In genomic region chr3:72891053-72891855, GRCh38 we compare ENCODE assay signal across 9 cellular contexts. TPM values are rescaled to one million over a fixed set of nuclear protein-coding genes. Genes with fewer than 3 reads are reported as not detected.
DNase-seq lines count a peak whose midpoint lies in the region; ATAC-seq and TF ChIP-seq lines count a peak whose summit lies in the region.
"Had no signal": no experiment of that assay in that cellular context is flagged by ENCODE, and none has a peak within 500 bp of the region (broad histone marks: within the 10 kb centered on the region; RNA-seq: fewer than 3 reads in every experiment).

No MANE protein-coding gene starts in this region.

- TF ChIP-seq CTCF in HEK293 (tag by site-specific recombination; IDR thresholded peaks at IDR 0.05) (no peak), SK-N-SH (IDR thresholded peaks at IDR 0.05) (peak; percentile 30), prostate gland (IDR thresholded peaks at IDR 0.05) (peak in 1 of 4 experiments; percentile 8)

- peaks cover 22% of the 10 kb centered on the region; the same call in 1 of the 2 replicates for H3K79me2 ChIP-seq in SK-N-SH (ENCODE audit: insufficient read depth)

- intact Hi-C loops in prostate gland (cut with DNase I) = no loop called here

- H3K9me2 ChIP-seq in SK-N-SH = no peaks in the 10 kb centered on the region

- POLR2A ChIA-PET in HEK293 (lab: Yijun Ruan, JAX) = interaction anchor here (1.8 kb wide), 1 partner anchor 16 kb away, joined by 4 read pairs; no protein-coding TSS in a partner anchor
- POLR2A ChIA-PET in SK-N-SH (lab: Yijun Ruan, JAX) = no interaction called here

- TF ChIP-seq EP300 in SK-N-SH (IDR thresholded peaks at IDR 0.05; ENCODE audit: borderline replicate concordance in 1 of 2, low read depth in 1 of 2, low read length in 1 of 2) = peak; percentile 38 to 81; a peak in 2 of 4 replicates

- H3K36me3 ChIP-seq in HEK293 (ENCODE audit: control insufficient read depth in 2 of 2, insufficient read depth in 1 of 2, low read length in 2 of 2) = no peaks in the 10 kb centered on the region
- H3K36me3 ChIP-seq in SK-N-SH (replicated peaks in 1 of 2; ENCODE audit: control insufficient read depth in 1 of 2, insufficient read depth in 2 of 2, low read length in 1 of 2) = no peaks in the 10 kb centered on the region
- no peaks in the 10 kb centered on the region for H3K36me3 ChIP-seq in prostate gland

- peak; percentile 63 for DNase-seq in SK-N-SH
- peak; percentile 65 for DNase-seq in globus pallidus (ENCODE audit: low spot score)
- DNase-seq in prostate gland (ENCODE audit: low spot score) = no peak
- no peak for DNase-seq in NCI-H526 (lab: John Stamatoyannopoulos, UW)
- DNase-seq: T-helper 2 cell had no signal

- 0 out of 2 replicates have a peak overlapping the region, but pooled peaks have one; percentile 9 for H2AFZ ChIP-seq in SK-N-SH (ENCODE audit: low read depth)

- peak overlapping the region; percentile 63 for H3K27ac ChIP-seq in HEK293 (ENCODE audit: extremely low read depth, low read depth, low read length)
- H3K27ac ChIP-seq in SK-N-SH (ENCODE audit: low read depth in 2 of 2, low read length in 1 of 2) = peak overlapping the region; percentile 88 to 92
- H3K27ac ChIP-seq in skin epidermis = peak overlapping the region in 13 of 21 experiments; percentile 4 to 65 (median 18)
- H3K27ac ChIP-seq in prostate gland = no peak overlapping the region

- peaks cover 30% of the 10 kb centered on the region for H3F3A ChIP-seq in SK-N-SH (replicated peaks; ENCODE audit: insufficient read depth)

- H3K4me1 ChIP-seq in HEK293 (ENCODE audit: control insufficient read depth, insufficient read depth, low read length) (peaks cover 16% of the 10 kb centered on the region), SK-N-SH (ENCODE audit: control insufficient read depth in 1 of 2, insufficient read depth in 2 of 2, low read depth in 1 of 2, low read length in 1 of 2) (peaks cover 23 to 29% of the 10 kb centered on the region in 2 experiments; a peak in 3 of 4 replicates), prostate gland (replicated peaks) (no peaks in the 10 kb centered on the region)

- CTCF ChIA-PET in HEK293 (lab: Yijun Ruan, JAX) (interaction anchor here (0.7 to 2.7 kb wide), 3 partner anchors 40 to 1162 kb away, joined by 6 to 12 read pairs (median 6); no protein-coding TSS in a partner anchor), SK-N-SH (lab: Yijun Ruan, JAX) (interaction anchor here (0.8 to 2.0 kb wide), 7 partner anchors 17 to 1016 kb away, joined by 3 to 12 read pairs (median 3); no protein-coding TSS in a partner anchor)

- 7% methylated on average over 8 of the region's 8 CpGs for WGBS in SK-N-SH (ENCODE audit: low lambda C conversion rate)
- 22% methylated on average over 8 of the region's 8 CpGs for WGBS in prostate gland

- peak; percentile 47 for TF ChIP-seq RAD21 in SK-N-SH (IDR thresholded peaks at IDR 0.05; ENCODE audit: low read length)

- H3K4me2 ChIP-seq in SK-N-SH = peak overlapping the region; percentile 68

- H4K20me1 ChIP-seq in SK-N-SH (ENCODE audit: insufficient read depth) = no peaks in the 10 kb centered on the region

- no peak overlapping the region; the same call in 1 of the 2 replicates for H3K4me3 ChIP-seq in HEK293 (ENCODE audit: low read depth, low read length)
- H3K4me3 ChIP-seq in SK-N-SH (ENCODE audit: low read depth in 2 of 2, low read length in 1 of 2) = peak overlapping the region in 1 of 2 experiments; percentile 46; a peak in 2 of 4 replicates
- H3K4me3 ChIP-seq in skin epidermis = no peak overlapping the region
- no peak overlapping the region for H3K4me3 ChIP-seq in prostate gland

- H3K9me3 ChIP-seq in HEK293 (ENCODE audit: control insufficient read depth, insufficient read depth, low read depth, low read length) (no peaks in the 10 kb centered on the region), SK-N-SH (no peaks in the 10 kb centered on the region), prostate gland (no peaks in the 10 kb centered on the region)

- H3K9ac ChIP-seq in SK-N-SH = peak overlapping the region; percentile 44; the same call in 1 of the 2 replicates

- no peak for TF ChIP-seq POLR2A in prostate gland (IDR thresholded peaks at IDR 0.05)

- H3K27me3 ChIP-seq in SK-N-SH (ENCODE audit: insufficient read depth) (no peaks in the 10 kb centered on the region), prostate gland (replicated peaks; ENCODE audit: insufficient read depth) (no peaks in the 10 kb centered on the region)

- ATAC-seq in GM21529 (IDR thresholded peaks at IDR 0.05; ENCODE audit: unreplicated experiment) (no peak), HG02571 (IDR thresholded peaks at IDR 0.05; ENCODE audit: unreplicated experiment) (no peak)

TF ChIP-seq in HEK293, 187 proteins besides CTCF, POLR2A, EP300 and RAD21 (continues in another document):
- no peak for TF ChIP-seq ZNF560 (tag by site-specific recombination; IDR thresholded peaks at IDR 0.05; ENCODE audit: borderline replicate concordance)
- peak; percentile 80; the same call in 1 of the 2 replicates for TF ChIP-seq ZNF10 (tag by site-specific recombination; IDR thresholded peaks at IDR 0.05)
- TF ChIP-seq ZNF266 (tag by site-specific recombination; IDR thresholded peaks at IDR 0.05; ENCODE audit: low read depth) = no peak
- TF ChIP-seq ZNF513 (tag by site-specific recombination; IDR thresholded peaks at IDR 0.05) = peak; percentile 85
- TF ChIP-seq ZBTB48 (tag by site-specific recombination; IDR thresholded peaks at IDR 0.05) = peak; percentile 87; the same call in 1 of the 2 replicates
- TF ChIP-seq ZNF664 (tag by site-specific recombination; IDR thresholded peaks at IDR 0.05) = no peak
- TF ChIP-seq ZNF394 (tag by site-specific recombination; IDR thresholded peaks at IDR 0.05; ENCODE audit: borderline replicate concordance) = peak; percentile 42; the same call in 1 of the 2 replicates
- TF ChIP-seq ZNF555 (tag by site-specific recombination; conservative IDR thresholded peaks at IDR 0.05) = no peak
- TF ChIP-seq ZBTB17 (tag by site-specific recombination; IDR thresholded peaks at IDR 0.05) = peak; percentile 63
- no peak for TF ChIP-seq ZNF48 (tag by site-specific recombination; IDR thresholded peaks at IDR 0.05)

TF ChIP-seq in SK-N-SH, 30 proteins besides CTCF, POLR2A, EP300 and RAD21 (continues in another document):
- TF ChIP-seq FOXM1 (IDR thresholded peaks at IDR 0.05; ENCODE audit: low read depth) (no peak), FOSL2 (IDR thresholded peaks at IDR 0.05; ENCODE audit: borderline replicate concordance, low read depth) (no peak; the same call in 1 of the 2 replicates), GABPA (IDR thresholded peaks at IDR 0.05; ENCODE audit: low read depth) (no peak), TAF1 (IDR thresholded peaks at IDR 0.05; ENCODE audit: borderline replicate concordance, low read depth, low read length) (peak; percentile 29; the same call in 1 of the 2 replicates), NRF1 (IDR thresholded peaks at IDR 0.05; ENCODE audit: low read depth, low read length) (no peak), YY1 (IDR thresholded peaks at IDR 0.05; ENCODE audit: low read depth) (no peak), JUND (IDR thresholded peaks at IDR 0.05) (peak; percentile 35), USF1 (IDR thresholded peaks at IDR 0.05; ENCODE audit: borderline replicate concordance, low read depth) (no peak), TCF12 (IDR thresholded peaks at IDR 0.05) (peak; percentile 98), GATA2 (CRISPR knock-in tag; IDR thresholded peaks at IDR 0.05) (no peak), SIN3A (IDR thresholded peaks at IDR 0.05; ENCODE audit: borderline replicate concordance, low read depth, low read length) (peak; percentile 72; the same call in 1 of the 2 replicates), NFIC (IDR thresholded peaks at IDR 0.05; ENCODE audit: borderline replicate concordance) (peak; percentile 87), RXRA (IDR thresholded peaks at IDR 0.05; ENCODE audit: borderline replicate concordance, low read depth) (peak; percentile 58; the same call in 1 of the 2 replicates)
- TF ChIP-seq, protein P1, sequence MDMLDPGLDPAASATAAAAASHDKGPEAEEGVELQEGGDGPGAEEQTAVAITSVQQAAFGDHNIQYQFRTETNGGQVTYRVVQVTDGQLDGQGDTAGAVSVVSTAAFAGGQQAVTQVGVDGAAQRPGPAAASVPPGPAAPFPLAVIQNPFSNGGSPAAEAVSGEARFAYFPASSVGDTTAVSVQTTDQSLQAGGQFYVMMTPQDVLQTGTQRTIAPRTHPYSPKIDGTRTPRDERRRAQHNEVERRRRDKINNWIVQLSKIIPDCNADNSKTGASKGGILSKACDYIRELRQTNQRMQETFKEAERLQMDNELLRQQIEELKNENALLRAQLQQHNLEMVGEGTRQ (IDR thresholded peaks at IDR 0.05; ENCODE audit: borderline replicate concordance, low read depth, low read length) = no peak
- TF ChIP-seq, protein P2, sequence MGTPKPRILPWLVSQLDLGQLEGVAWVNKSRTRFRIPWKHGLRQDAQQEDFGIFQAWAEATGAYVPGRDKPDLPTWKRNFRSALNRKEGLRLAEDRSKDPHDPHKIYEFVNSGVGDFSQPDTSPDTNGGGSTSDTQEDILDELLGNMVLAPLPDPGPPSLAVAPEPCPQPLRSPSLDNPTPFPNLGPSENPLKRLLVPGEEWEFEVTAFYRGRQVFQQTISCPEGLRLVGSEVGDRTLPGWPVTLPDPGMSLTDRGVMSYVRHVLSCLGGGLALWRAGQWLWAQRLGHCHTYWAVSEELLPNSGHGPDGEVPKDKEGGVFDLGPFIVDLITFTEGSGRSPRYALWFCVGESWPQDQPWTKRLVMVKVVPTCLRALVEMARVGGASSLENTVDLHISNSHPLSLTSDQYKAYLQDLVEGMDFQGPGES (IDR thresholded peaks at IDR 0.05; ENCODE audit: low read depth, low read length) = no peak

RNA-seq across cellular contexts. Expression of gene GXYLT2, which starts 3.4 kb away (rescaled TPM):
- 9.1 and 9.3 TPM in 2 replicates for polyA plus RNA-seq in SK-N-SH (2012; rRNA removed)
- 9.7 and 10.2 TPM in 2 replicates for polyA plus RNA-seq in SK-N-SH (2012; cell fraction: cytosol; rRNA removed)
- 4.0 and 6.3 TPM in 2 replicates for polyA plus RNA-seq in SK-N-SH (2012; cell fraction: nucleus; rRNA removed)
- total RNA-seq in prostate gland = 10 to 100 TPM in 1 of 2 donors, 1 to 10 TPM in 1; 7.7 to 20.9 TPM

RNA-seq across cellular contexts. Expression of gene SHQ1, which starts 43.0 kb away (rescaled TPM):
- polyA plus RNA-seq in SK-N-SH (2012; rRNA removed) = 10.5 and 11.7 TPM in 2 replicates
- polyA plus RNA-seq in SK-N-SH (2012; cell fraction: cytosol; rRNA removed) = 14.8 and 16.1 TPM in 2 replicates
- 8.3 and 14.7 TPM in 2 replicates for polyA plus RNA-seq in SK-N-SH (2012; cell fraction: nucleus; rRNA removed)
- total RNA-seq in prostate gland = 10 to 100 TPM; 12.9 to 31.9 TPM

Comparison
In these comparisons a context has a peak if more than half of its experiments do, and no peak if none do; other contexts are left out.
1. H3K27ac ChIP-seq: peak in HEK293 (single experiment), SK-N-SH (2 of 2) and skin epidermis (13 of 21); none in prostate gland (0 of 2).
2. DNase-seq: peak in SK-N-SH (single experiment) and globus pallidus (single experiment); none in prostate gland (single experiment) and NCI-H526 (0 of 2).
3. Of the 4 proteins assayed by ChIP-seq in both HEK293 and SK-N-SH: peak only in HEK293: none; only in SK-N-SH: CTCF, PBX3 and REST; in both: none; in neither: 1.